Comparison of ENCODE assay signal across 1 cellular context in the genomic region with DNA sequence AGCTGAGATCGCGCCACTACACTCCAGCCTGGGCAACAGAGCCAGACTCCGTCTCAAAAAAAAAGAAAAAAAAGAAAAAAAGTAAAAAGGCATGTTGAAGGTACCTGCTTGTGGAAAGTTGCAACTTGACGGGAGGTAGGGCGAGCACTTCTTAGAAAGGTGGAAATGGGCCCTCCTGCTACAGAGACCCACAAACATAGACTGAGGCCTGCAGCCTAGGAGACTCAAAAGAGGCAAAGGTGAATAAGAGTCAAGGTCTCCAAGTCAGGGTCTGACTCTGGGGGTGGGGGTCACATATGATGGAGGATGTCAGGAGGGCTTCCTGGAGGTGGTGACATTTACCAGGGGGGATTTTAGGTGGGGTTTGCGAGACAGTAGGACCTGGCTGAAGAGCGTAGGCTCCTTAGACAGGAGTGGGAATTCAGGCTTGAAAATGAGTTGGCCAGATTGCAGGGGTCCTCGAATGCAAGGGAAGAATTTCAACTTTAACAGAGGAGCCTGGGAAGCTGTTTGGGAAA.
TF ChIP-seq lines count a peak whose summit lies in the region.

No MANE protein-coding gene starts in this region.

TF ChIP-seq in GM23338, 12 proteins besides CTCF, POLR2A, EP300 and RAD21 (continued from another document):
- TF ChIP-seq, protein P1, sequence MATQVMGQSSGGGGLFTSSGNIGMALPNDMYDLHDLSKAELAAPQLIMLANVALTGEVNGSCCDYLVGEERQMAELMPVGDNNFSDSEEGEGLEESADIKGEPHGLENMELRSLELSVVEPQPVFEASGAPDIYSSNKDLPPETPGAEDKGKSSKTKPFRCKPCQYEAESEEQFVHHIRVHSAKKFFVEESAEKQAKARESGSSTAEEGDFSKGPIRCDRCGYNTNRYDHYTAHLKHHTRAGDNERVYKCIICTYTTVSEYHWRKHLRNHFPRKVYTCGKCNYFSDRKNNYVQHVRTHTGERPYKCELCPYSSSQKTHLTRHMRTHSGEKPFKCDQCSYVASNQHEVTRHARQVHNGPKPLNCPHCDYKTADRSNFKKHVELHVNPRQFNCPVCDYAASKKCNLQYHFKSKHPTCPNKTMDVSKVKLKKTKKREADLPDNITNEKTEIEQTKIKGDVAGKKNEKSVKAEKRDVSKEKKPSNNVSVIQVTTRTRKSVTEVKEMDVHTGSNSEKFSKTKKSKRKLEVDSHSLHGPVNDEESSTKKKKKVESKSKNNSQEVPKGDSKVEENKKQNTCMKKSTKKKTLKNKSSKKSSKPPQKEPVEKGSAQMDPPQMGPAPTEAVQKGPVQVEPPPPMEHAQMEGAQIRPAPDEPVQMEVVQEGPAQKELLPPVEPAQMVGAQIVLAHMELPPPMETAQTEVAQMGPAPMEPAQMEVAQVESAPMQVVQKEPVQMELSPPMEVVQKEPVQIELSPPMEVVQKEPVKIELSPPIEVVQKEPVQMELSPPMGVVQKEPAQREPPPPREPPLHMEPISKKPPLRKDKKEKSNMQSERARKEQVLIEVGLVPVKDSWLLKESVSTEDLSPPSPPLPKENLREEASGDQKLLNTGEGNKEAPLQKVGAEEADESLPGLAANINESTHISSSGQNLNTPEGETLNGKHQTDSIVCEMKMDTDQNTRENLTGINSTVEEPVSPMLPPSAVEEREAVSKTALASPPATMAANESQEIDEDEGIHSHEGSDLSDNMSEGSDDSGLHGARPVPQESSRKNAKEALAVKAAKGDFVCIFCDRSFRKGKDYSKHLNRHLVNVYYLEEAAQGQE (IDR thresholded peaks at IDR 0.05; ENCODE audit: unreplicated experiment): no peak
- TF ChIP-seq, protein P2, sequence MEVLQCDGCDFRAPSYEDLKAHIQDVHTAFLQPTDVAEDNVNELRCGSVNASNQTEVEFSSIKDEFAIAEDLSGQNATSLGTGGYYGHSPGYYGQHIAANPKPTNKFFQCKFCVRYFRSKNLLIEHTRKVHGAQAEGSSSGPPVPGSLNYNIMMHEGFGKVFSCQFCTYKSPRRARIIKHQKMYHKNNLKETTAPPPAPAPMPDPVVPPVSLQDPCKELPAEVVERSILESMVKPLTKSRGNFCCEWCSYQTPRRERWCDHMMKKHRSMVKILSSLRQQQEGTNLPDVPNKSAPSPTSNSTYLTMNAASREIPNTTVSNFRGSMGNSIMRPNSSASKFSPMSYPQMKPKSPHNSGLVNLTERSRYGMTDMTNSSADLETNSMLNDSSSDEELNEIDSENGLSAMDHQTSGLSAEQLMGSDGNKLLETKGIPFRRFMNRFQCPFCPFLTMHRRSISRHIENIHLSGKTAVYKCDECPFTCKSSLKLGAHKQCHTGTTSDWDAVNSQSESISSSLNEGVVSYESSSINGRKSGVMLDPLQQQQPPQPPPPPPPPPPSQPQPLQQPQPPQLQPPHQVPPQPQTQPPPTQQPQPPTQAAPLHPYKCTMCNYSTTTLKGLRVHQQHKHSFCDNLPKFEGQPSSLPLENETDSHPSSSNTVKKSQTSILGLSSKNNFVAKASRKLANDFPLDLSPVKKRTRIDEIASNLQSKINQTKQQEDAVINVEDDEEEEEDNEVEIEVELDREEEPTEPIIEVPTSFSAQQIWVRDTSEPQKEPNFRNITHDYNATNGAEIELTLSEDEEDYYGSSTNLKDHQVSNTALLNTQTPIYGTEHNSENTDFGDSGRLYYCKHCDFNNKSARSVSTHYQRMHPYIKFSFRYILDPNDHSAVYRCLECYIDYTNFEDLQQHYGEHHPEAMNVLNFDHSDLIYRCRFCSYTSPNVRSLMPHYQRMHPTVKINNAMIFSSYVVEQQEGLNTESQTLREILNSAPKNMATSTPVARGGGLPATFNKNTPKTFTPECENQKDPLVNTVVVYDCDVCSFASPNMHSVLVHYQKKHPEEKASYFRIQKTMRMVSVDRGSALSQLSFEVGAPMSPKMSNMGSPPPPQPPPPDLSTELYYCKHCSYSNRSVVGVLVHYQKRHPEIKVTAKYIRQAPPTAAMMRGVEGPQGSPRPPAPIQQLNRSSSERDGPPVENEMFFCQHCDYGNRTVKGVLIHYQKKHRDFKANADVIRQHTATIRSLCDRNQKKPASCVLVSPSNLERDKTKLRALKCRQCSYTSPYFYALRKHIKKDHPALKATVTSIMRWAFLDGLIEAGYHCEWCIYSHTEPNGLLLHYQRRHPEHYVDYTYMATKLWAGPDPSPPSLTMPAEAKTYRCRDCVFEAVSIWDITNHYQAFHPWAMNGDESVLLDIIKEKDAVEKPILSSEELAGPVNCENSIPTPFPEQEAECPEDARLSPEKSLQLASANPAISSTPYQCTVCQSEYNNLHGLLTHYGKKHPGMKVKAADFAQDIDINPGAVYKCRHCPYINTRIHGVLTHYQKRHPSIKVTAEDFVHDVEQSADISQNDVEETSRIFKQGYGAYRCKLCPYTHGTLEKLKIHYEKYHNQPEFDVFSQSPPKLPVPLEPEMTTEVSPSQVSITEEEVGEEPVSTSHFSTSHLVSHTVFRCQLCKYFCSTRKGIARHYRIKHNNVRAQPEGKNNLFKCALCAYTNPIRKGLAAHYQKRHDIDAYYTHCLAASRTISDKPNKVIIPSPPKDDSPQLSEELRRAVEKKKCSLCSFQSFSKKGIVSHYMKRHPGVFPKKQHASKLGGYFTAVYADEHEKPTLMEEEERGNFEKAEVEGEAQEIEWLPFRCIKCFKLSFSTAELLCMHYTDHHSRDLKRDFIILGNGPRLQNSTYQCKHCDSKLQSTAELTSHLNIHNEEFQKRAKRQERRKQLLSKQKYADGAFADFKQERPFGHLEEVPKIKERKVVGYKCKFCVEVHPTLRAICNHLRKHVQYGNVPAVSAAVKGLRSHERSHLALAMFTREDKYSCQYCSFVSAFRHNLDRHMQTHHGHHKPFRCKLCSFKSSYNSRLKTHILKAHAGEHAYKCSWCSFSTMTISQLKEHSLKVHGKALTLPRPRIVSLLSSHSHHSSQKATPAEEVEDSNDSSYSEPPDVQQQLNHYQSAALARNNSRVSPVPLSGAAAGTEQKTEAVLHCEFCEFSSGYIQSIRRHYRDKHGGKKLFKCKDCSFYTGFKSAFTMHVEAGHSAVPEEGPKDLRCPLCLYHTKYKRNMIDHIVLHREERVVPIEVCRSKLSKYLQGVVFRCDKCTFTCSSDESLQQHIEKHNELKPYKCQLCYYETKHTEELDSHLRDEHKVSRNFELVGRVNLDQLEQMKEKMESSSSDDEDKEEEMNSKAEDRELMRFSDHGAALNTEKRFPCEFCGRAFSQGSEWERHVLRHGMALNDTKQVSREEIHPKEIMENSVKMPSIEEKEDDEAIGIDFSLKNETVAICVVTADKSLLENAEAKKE (CRISPR knock-in tag; IDR thresholded peaks at IDR 0.05): no peak
- TF ChIP-seq EZH2phosphoT487 (IDR thresholded peaks at IDR 0.05; ENCODE audit: unreplicated experiment): no peak
TF ChIP-seq in GM23338: peak in this region for 0.
